In genomic region chr3:11602441-11602840, GRCh38 we compare ENCODE assay signal across 17 cellular contexts. TPM values are rescaled to one million over a fixed set of nuclear protein-coding genes. Genes with fewer than 3 reads are reported as not detected.
DNase-seq lines count a peak whose midpoint lies in the region; ATAC-seq, FAIRE-seq and TF ChIP-seq lines count a peak whose summit lies in the region.
"Had no signal": no experiment of that assay in that cellular context is flagged by ENCODE, and none has a peak within 500 bp of the region (broad histone marks: within the 10 kb centered on the region; RNA-seq: fewer than 3 reads in every experiment).

No MANE protein-coding gene starts in this region.

- no peak overlapping the region for H2AFZ ChIP-seq in astrocyte (ENCODE audit: low read depth, low read length)

- H3K4me2 ChIP-seq in astrocyte (ENCODE audit: low read length): peak overlapping the region; percentile 66

- intact Hi-C loops in left cardiac atrium (cut with DNase I): loop anchor here in 1 of 2 donors (5.0 kb wide), 1 partner anchor 40 kb away; the partner anchor contains the start of gene VGLL4
- intact Hi-C loops in tibial artery (cut with DNase I; ENCODE audit: low total_unique reads): no loop called here

- H3K4me1 Mint-ChIP-seq in astrocyte (ENCODE audit: low read depth, unreplicated experiment) (peaks cover 73% of the 10 kb centered on the region), mesothelial cell of epicardium (peaks cover 74% of the 10 kb centered on the region)

- ATAC-seq in left cardiac atrium: no peak
- ATAC-seq: A549, HCT116, HepG2, left colon had no signal

- H3K9me3 ChIP-seq in cardiac muscle cell (ENCODE audit: low read depth): no peaks in the 10 kb centered on the region
- H3K9me3 ChIP-seq in astrocyte (ENCODE audit: insufficient read depth, low read depth, low read length): no peaks in the 10 kb centered on the region
- H3K9me3 ChIP-seq in tibial artery: no peaks in the 10 kb centered on the region
- H3K9me3 ChIP-seq: A549 had no signal

- TF ChIP-seq CTCF in cardiac muscle cell (IDR thresholded peaks at IDR 0.05; ENCODE audit: low read depth, low read length): no peak
- TF ChIP-seq CTCF in astrocyte (IDR thresholded peaks at IDR 0.05; ENCODE audit: insufficient read depth, low read depth, low read length): no peak
- TF ChIP-seq CTCF in mesothelial cell of epicardium (IDR thresholded peaks at IDR 0.05; ENCODE audit: unreplicated experiment): no peak
- TF ChIP-seq CTCF in tibial artery (IDR thresholded peaks at IDR 0.05): no peak

- H3K79me2 ChIP-seq in astrocyte (ENCODE audit: insufficient read depth, low read length): peaks cover 81% of the 10 kb centered on the region

- H3K36me3 ChIP-seq in cardiac muscle cell: peaks cover 11% of the 10 kb centered on the region
- H3K36me3 ChIP-seq in astrocyte (ENCODE audit: insufficient read depth, low read length): peaks cover 4% of the 10 kb centered on the region
- H3K36me3 ChIP-seq in tibial artery: no peaks in the 10 kb centered on the region

- peak overlapping the region; percentile 75 for H3K9ac ChIP-seq in astrocyte (ENCODE audit: low read length)

- H3K27me3 Mint-ChIP-seq in astrocyte (ENCODE audit: low read depth, unreplicated experiment) (no peaks in the 10 kb centered on the region), mesothelial cell of epicardium (ENCODE audit: low read depth) (no peaks in the 10 kb centered on the region)

- peaks cover 2% of the 10 kb centered on the region for H3K9me3 Mint-ChIP-seq in astrocyte (ENCODE audit: unreplicated experiment)
- peaks cover 3% of the 10 kb centered on the region for H3K9me3 Mint-ChIP-seq in mesothelial cell of epicardium

- H3K4me1 ChIP-seq in cardiac muscle cell (ENCODE audit: low read depth) (peaks cover 43% of the 10 kb centered on the region), astrocyte (ENCODE audit: insufficient read depth, low read length) (peaks cover 52% of the 10 kb centered on the region), tibial artery (peaks cover 7 to 91% (median 58%) of the 10 kb centered on the region in 4 donors)

- no peak for FAIRE-seq in astrocyte (lab: Jason Lieb, UNC)
- FAIRE-seq: A549, colon, HepG2 had no signal

- H3K27me3 ChIP-seq in cardiac muscle cell: no peaks in the 10 kb centered on the region
- H3K27me3 ChIP-seq in astrocyte (ENCODE audit: insufficient read depth, low read length): no peaks in the 10 kb centered on the region
- no peaks in the 10 kb centered on the region for H3K27me3 ChIP-seq in tibial artery

- H3K36me3 Mint-ChIP-seq in astrocyte (ENCODE audit: low read depth, unreplicated experiment) (peaks cover 24% of the 10 kb centered on the region), mesothelial cell of epicardium (peaks cover 25% of the 10 kb centered on the region)

- peaks cover 25% of the 10 kb centered on the region for H4K20me1 ChIP-seq in astrocyte (ENCODE audit: insufficient read depth, low read length)

- no peak for DNase-seq in cardiac muscle cell (ENCODE audit: low read depth in 1 of 2, low spot score in 1 of 2)
- DNase-seq in left cardiac atrium: no peak
- DNase-seq in astrocyte (ENCODE audit: low read depth): no peak
- DNase-seq in mesothelial cell of epicardium (ENCODE audit: low spot score in 2 of 2, unreplicated experiment in 2 of 2): no peak
- no peak for DNase-seq in tibial artery
- DNase-seq in stimulated activated CD4-positive, alpha-beta T cell treated with anti-CD3 and anti-CD28 coated beads, Interleukin-12 subunit alpha, Interleukin-12 subunit beta, amount 100 ng/mL, for 4 hours: no peak
- DNase-seq in NCI-H774 (lab: John Stamatoyannopoulos, UW): no peak
- DNase-seq in activated CD4-positive, CD25-positive, alpha-beta regulatory T cell (lab: John Stamatoyannopoulos, UW): no peak
- DNase-seq: activated CD4-positive, alpha-beta T cell treated with anti-CD3 and anti-CD28 coated beads, Interleukin-2, amount 50 U/mL, for 1 hour; activated gamma-delta T cell treated with Interleukin-2 at 50 U/mL for 16 hours; DMS153; left colon; NCI-H187 had no signal

- H3K27ac ChIP-seq in cardiac muscle cell (peak overlapping the region; percentile 92), astrocyte (ENCODE audit: low read depth, low read length) (peak overlapping the region; percentile 93), tibial artery (peak overlapping the region; percentile 81 to 91)

- H3K27ac Mint-ChIP-seq in astrocyte (ENCODE audit: unreplicated experiment): peak overlapping the region; percentile 99
- H3K27ac Mint-ChIP-seq in mesothelial cell of epicardium: peak overlapping the region; percentile 96

- H3K4me3 Mint-ChIP-seq in astrocyte (ENCODE audit: unreplicated experiment): no peak overlapping the region
- H3K4me3 Mint-ChIP-seq in mesothelial cell of epicardium: no peak overlapping the region

- no peak overlapping the region for H3K4me3 ChIP-seq in cardiac muscle cell
- H3K4me3 ChIP-seq in astrocyte (ENCODE audit: insufficient read depth, low read depth, low read length): no peak overlapping the region
- H3K4me3 ChIP-seq in tibial artery: no peak overlapping the region
- H3K4me3 ChIP-seq: A549 had no signal

RNA-seq across cellular contexts. Expression of gene VGLL4, which starts 41.3 kb away (rescaled TPM):
- total RNA-seq in cardiac muscle cell (139 and 147 TPM in 2 replicates), left cardiac atrium (10 to 100 TPM; 28.6 to 36.1 TPM), astrocyte (69.7 and 70.3 TPM in 2 replicates), mesothelial cell of epicardium (137 to 140 TPM (median 138 TPM) in 3 replicates)
- 62.9 and 76.5 TPM in 2 replicates for polyA plus RNA-seq in cardiac muscle cell
